In genomic region chr6:52529311-52529710, GRCh38 we compare ENCODE assay signal across 25 cellular contexts. TPM values are rescaled to one million over a fixed set of nuclear protein-coding genes. Genes with fewer than 3 reads are reported as not detected.
DNase-seq lines count a peak whose midpoint lies in the region; ATAC-seq and TF ChIP-seq lines count a peak whose summit lies in the region.
"Had no signal": no experiment of that assay in that cellular context is flagged by ENCODE, and none has a peak within 500 bp of the region (broad histone marks: within the 10 kb centered on the region; RNA-seq: fewer than 3 reads in every experiment).

No MANE protein-coding gene starts in this region.

- H3K4me2 ChIP-seq in OCI-LY3 (ENCODE audit: low read length) = peak overlapping the region; percentile 9; the same call in 1 of the 2 replicates
- H3K4me2 ChIP-seq: hepatocyte had no signal

- no peak overlapping the region for H3K27ac Mint-ChIP-seq in endothelial cell (ENCODE audit: unreplicated experiment)
- H3K27ac Mint-ChIP-seq: immature natural killer cell; natural killer cell treated with Interleukin-12 subunit alpha and Interleukin-12 subunit beta and Interleukin-15 and Interleukin-18, amount 100 ng/mL, for 72 hours; T-cell had no signal

- no peak overlapping the region for H2AFZ ChIP-seq in ACC112 (ENCODE audit: low read length, unreplicated experiment)
- H2AFZ ChIP-seq in OCI-LY3 (ENCODE audit: low read depth, low read length) = no peak overlapping the region
- H2AFZ ChIP-seq: hepatocyte, parathyroid adenoma had no signal

- no peak overlapping the region for H3K4me3 Mint-ChIP-seq in endothelial cell (ENCODE audit: unreplicated experiment)
- H3K4me3 Mint-ChIP-seq: immature natural killer cell; natural killer cell treated with Interleukin-12 subunit alpha and Interleukin-12 subunit beta and Interleukin-15 and Interleukin-18, amount 100 ng/mL, for 72 hours; T-cell had no signal

- H3K9me3 ChIP-seq in OCI-LY3 (ENCODE audit: insufficient read depth, low read length) (no peaks in the 10 kb centered on the region), testis (no peaks in the 10 kb centered on the region)
- H3K9me3 ChIP-seq: body of pancreas, SJCRH30 had no signal

- no peaks in the 10 kb centered on the region for H3K27me3 ChIP-seq in ACC112 (ENCODE audit: insufficient read depth, low read length)
- no peaks in the 10 kb centered on the region for H3K27me3 ChIP-seq in OCI-LY3 (ENCODE audit: low read depth, low read length)
- H3K27me3 ChIP-seq in testis = no peaks in the 10 kb centered on the region
- H3K27me3 ChIP-seq: body of pancreas, foreskin keratinocyte, hepatocyte, SJCRH30 had no signal

- H3K4me3 ChIP-seq in ACC112 (ENCODE audit: low read depth, low read length) (no peak overlapping the region), OCI-LY3 (ENCODE audit: low read length) (no peak overlapping the region), testis (no peak overlapping the region)
- H3K4me3 ChIP-seq: body of pancreas, hepatocyte, SJCRH30 had no signal

- no peak for TF ChIP-seq CTCF in OCI-LY3 (IDR thresholded peaks at IDR 0.05; ENCODE audit: low read depth, low read length)
- no peak for TF ChIP-seq CTCF in endothelial cell (IDR thresholded peaks at IDR 0.05; ENCODE audit: unreplicated experiment)
- TF ChIP-seq CTCF in testis (IDR thresholded peaks at IDR 0.05) = no peak

- peaks cover 8% of the 10 kb centered on the region for H3K4me1 Mint-ChIP-seq in endothelial cell (ENCODE audit: unreplicated experiment)

- H3K4me1 ChIP-seq in ACC112 (ENCODE audit: control insufficient read depth, insufficient read depth, low read length, unreplicated experiment) (peaks cover 60% of the 10 kb centered on the region), OCI-LY3 (ENCODE audit: low read length) (peaks cover 8% of the 10 kb centered on the region), testis (peaks cover 3% of the 10 kb centered on the region)
- H3K4me1 ChIP-seq: body of pancreas, parathyroid adenoma had no signal

- H3K36me3 ChIP-seq in ACC112 (ENCODE audit: insufficient read depth, low read length) (peaks cover 46% of the 10 kb centered on the region), OCI-LY3 (replicated peaks; ENCODE audit: low read depth, low read length) (peaks cover 11% of the 10 kb centered on the region), testis (ENCODE audit: low read depth, missing control alignments) (no peaks in the 10 kb centered on the region)

- H3K27me3 Mint-ChIP-seq in endothelial cell (ENCODE audit: unreplicated experiment) = peaks cover 2% of the 10 kb centered on the region
- H3K27me3 Mint-ChIP-seq: natural killer cell treated with Interleukin-12 subunit alpha and Interleukin-12 subunit beta and Interleukin-15 and Interleukin-18, amount 100 ng/mL, for 72 hours; T-cell had no signal

- H3K79me2 ChIP-seq in ACC112 (ENCODE audit: control insufficient read depth, insufficient read depth, low read length, unreplicated experiment) (peaks cover 93% of the 10 kb centered on the region), OCI-LY3 (ENCODE audit: low read length) (no peaks in the 10 kb centered on the region)
- H3K79me2 ChIP-seq: parathyroid adenoma had no signal

- H4K20me1 ChIP-seq in OCI-LY3 (ENCODE audit: insufficient read depth, low read length) = no peaks in the 10 kb centered on the region

- no peak for TF ChIP-seq POLR2A in testis (IDR thresholded peaks at IDR 0.05)

- H3K9me3 Mint-ChIP-seq in endothelial cell (ENCODE audit: unreplicated experiment) = no peaks in the 10 kb centered on the region
- H3K9me3 Mint-ChIP-seq: immature natural killer cell; natural killer cell treated with Interleukin-12 subunit alpha and Interleukin-12 subunit beta and Interleukin-15 and Interleukin-18, amount 100 ng/mL, for 72 hours; T-cell had no signal

- no peak for DNase-seq in endothelial cell (ENCODE audit: low spot score)
- DNase-seq in nucleus accumbens (lab: John Stamatoyannopoulos, UW) = no peak
- DNase-seq in testis = no peak
- DNase-seq: activated CD4-positive, alpha-beta T cell treated with anti-CD3 and anti-CD28 coated beads for 4 hours; body of pancreas; Calu3; effector CD4-positive, alpha-beta T cell; erythroblast; foreskin keratinocyte; immature natural killer cell; midbrain; NCI-H1694 treated with DMSO at 0.1 percent for 48 hours; NCI-H774; SJCRH30; T-cell had no signal

- WGBS in testis, 2 donors = 88 to 96% methylated on average over 8 of the region's 8 CpGs

- no peak overlapping the region for H3K9ac ChIP-seq in OCI-LY3 (ENCODE audit: low read length)
- H3K9ac ChIP-seq: parathyroid adenoma had no signal

- H3K36me3 Mint-ChIP-seq in endothelial cell (ENCODE audit: low read depth, unreplicated experiment) = peaks cover 4% of the 10 kb centered on the region
- H3K36me3 Mint-ChIP-seq: natural killer cell treated with Interleukin-12 subunit alpha and Interleukin-12 subunit beta and Interleukin-15 and Interleukin-18, amount 100 ng/mL, for 72 hours had no signal

- peak; percentile 65 for ATAC-seq in GM19351 (IDR thresholded peaks at IDR 0.05; ENCODE audit: unreplicated experiment)
- peak; percentile 51 for ATAC-seq in HG02884 (IDR thresholded peaks at IDR 0.05; ENCODE audit: unreplicated experiment)
- ATAC-seq in GM21737 (IDR thresholded peaks at IDR 0.05; ENCODE audit: unreplicated experiment) = no peak
- ATAC-seq: body of pancreas; foreskin keratinocyte; natural killer cell treated with Interleukin-12 subunit alpha and Interleukin-12 subunit beta and Interleukin-15 and Interleukin-18, amount 100 ng/mL, for 72 hours; sciatic nerve; T-cell had no signal

- peak overlapping the region; percentile 38; the same call in 1 of the 2 replicates for H3K27ac ChIP-seq in ACC112 (ENCODE audit: low read depth, low read length)
- no peak overlapping the region for H3K27ac ChIP-seq in OCI-LY3 (ENCODE audit: low read length)
- no peak overlapping the region for H3K27ac ChIP-seq in testis
- H3K27ac ChIP-seq: body of pancreas, C4-2B, foreskin keratinocyte, hepatocyte, parathyroid adenoma, SJCRH30 had no signal

- intact Hi-C loops in testis (cut with DNase I; ENCODE audit: low total_unique reads) = no loop called here

RNA-seq across cellular contexts. Expression of gene TRAM2, which starts 47.5 kb away (rescaled TPM):
- total RNA-seq in endothelial cell (ENCODE audit: unreplicated experiment) (29.4 TPM), testis (10 to 100 TPM; 21.1 to 26.1 TPM)
- polyA plus RNA-seq in testis (ENCODE audit: insufficient read depth, low read depth, low replicate concordance) = 34.7 TPM
